12 cellular contexts compared by ENCODE assay signal in the genomic region with DNA sequence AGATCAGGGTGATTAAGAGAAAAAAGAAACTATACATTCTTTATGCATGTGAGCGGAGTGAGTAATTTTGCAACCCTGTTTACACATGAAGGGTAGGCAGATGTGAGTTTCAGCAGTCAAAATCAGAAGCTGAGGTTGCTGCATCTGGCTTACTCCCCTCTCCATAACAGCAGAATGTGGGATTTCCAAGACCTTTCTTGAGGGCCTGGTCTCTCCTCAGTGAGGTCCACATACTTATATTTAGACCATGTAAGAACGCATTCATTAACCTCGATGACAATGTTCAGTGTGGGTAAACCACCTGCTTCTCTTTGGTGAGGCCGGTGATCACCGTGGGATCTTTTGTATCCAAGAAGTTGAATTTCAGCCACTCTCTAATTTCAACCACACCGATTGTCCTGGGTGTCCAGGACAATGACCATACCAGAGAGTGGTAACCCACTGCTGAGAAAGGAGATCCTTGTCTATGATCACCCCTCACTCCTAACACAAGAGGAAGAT. TPM values are rescaled to one million over a fixed set of nuclear protein-coding genes. Genes with fewer than 3 reads are reported as not detected.
A peak's percentile ranks its signal among the peaks of the same experiment; 100 is the strongest.
DNase-seq lines count a peak whose midpoint lies in the region; ATAC-seq and TF ChIP-seq lines count a peak whose summit lies in the region.
"Had no signal": no experiment of that assay in that cellular context is flagged by ENCODE, and none has a peak within 500 bp of the region (broad histone marks: within the 10 kb centered on the region; RNA-seq: fewer than 3 reads in every experiment).

No MANE protein-coding gene starts in this region.

- H3F3A ChIP-seq in PC-3 (ENCODE audit: low read length, unreplicated experiment), result no peaks in the 10 kb centered on the region

- ATAC-seq in GM18520 (IDR thresholded peaks at IDR 0.05; ENCODE audit: unreplicated experiment) (peak; percentile 56), GM21526 (IDR thresholded peaks at IDR 0.05; ENCODE audit: low FRiP score, unreplicated experiment) (peak; percentile 55), HG03442 (IDR thresholded peaks at IDR 0.05; ENCODE audit: unreplicated experiment) (peak; percentile 59), PC-3 (no peak)

- H3K4me3 ChIP-seq in mesendoderm (ENCODE audit: low read length) (no peak overlapping the region), PC-3 (ENCODE audit: low read length) (no peak overlapping the region), esophagus squamous epithelium (no peak overlapping the region)
- H3K4me3 ChIP-seq: lung had no signal

- BruUV-seq in PC-3 (replicated peaks; lab: Mats Ljungman, UMichigan), result no TSS peak

- H3K9me2 ChIP-seq in PC-3 (replicated peaks; ENCODE audit: low read length), result no peaks in the 10 kb centered on the region

- H3K18ac ChIP-seq in mesendoderm (ENCODE audit: low read length), result no peak overlapping the region

- H3K27me3 ChIP-seq in mesendoderm (ENCODE audit: insufficient read depth, low read length, poor library complexity) (no peaks in the 10 kb centered on the region), PC-3 (ENCODE audit: low read length) (no peaks in the 10 kb centered on the region), esophagus squamous epithelium (no peaks in the 10 kb centered on the region)

- CTCF ChIA-PET in PC-3 (lab: Charles Lee), result no interaction called here

- H3K36me3 ChIP-seq in mesendoderm (ENCODE audit: control insufficient read depth, insufficient read depth, low read length) (no peaks in the 10 kb centered on the region), PC-3 (ENCODE audit: low read depth, low read length) (no peaks in the 10 kb centered on the region), esophagus squamous epithelium (no peaks in the 10 kb centered on the region)

- intact Hi-C loops in PC-3 (cut with micrococcal nuclease) (no loop called here), esophagus squamous epithelium (cut with DNase I) (no loop called here)

- no CpG with 5 or more reads among the region's 6 CpGs for WGBS in mesendoderm (ENCODE audit: extremely low coverage, insufficient coverage, low lambda C conversion rate)
- WGBS in esophagus squamous epithelium, 2 donors, result 63 to 76% methylated on average over 6 of the region's 6 CpGs

- no peaks in the 10 kb centered on the region for H3K79me2 ChIP-seq in mesendoderm (ENCODE audit: control insufficient read depth, insufficient read depth, low read length)
- no peaks in the 10 kb centered on the region for H3K79me2 ChIP-seq in PC-3 (ENCODE audit: low read length)

- H4K5ac ChIP-seq in mesendoderm (ENCODE audit: low read length), result no peak overlapping the region

- TF ChIP-seq POLR2A in esophagus squamous epithelium (IDR thresholded peaks at IDR 0.05), result no peak

- H2AFZ ChIP-seq in PC-3 (ENCODE audit: low read length), result no peak overlapping the region

- no peak overlapping the region for H3K4ac ChIP-seq in mesendoderm (ENCODE audit: low read depth, low read length)

- no peak overlapping the region for H2AK5ac ChIP-seq in mesendoderm (ENCODE audit: low read length)

- H3K9ac ChIP-seq in mesendoderm (ENCODE audit: low read length), result no peak overlapping the region
- H3K9ac ChIP-seq in PC-3 (ENCODE audit: low read length), result no peak overlapping the region

- no peak overlapping the region for H2BK5ac ChIP-seq in mesendoderm (ENCODE audit: low read length)

- H3K9me3 ChIP-seq in PC-3 (ENCODE audit: low read length) (no peaks in the 10 kb centered on the region), esophagus squamous epithelium (no peaks in the 10 kb centered on the region)

- DNase-seq in mesendoderm (no peak), SHP77 treated with DMSO at 0.1 percent for 48 hours (lab: John Stamatoyannopoulos, UW) (no peak), PC-3 (no peak), LoVo (ENCODE audit: low spot score) (no peak), esophagus squamous epithelium (lab: John Stamatoyannopoulos, UW) (no peak)
- DNase-seq: NCI-H187; stimulated activated CD4-positive, alpha-beta T cell treated with anti-CD3 and anti-CD28 coated beads, Interleukin-4, amount 100 ng/mL, for 1 hour; T-helper 9 cell had no signal

- no peak overlapping the region for H4K8ac ChIP-seq in mesendoderm (ENCODE audit: low read depth, low read length)

- POLR2A ChIA-PET in PC-3 (lab: Charles Lee; ENCODE audit: unreplicated experiment), result interaction anchor here (0.5 kb wide), 1 partner anchor 19 kb away, joined by 20 read pairs; the partner anchor contains the start of gene RAP1A

- no peaks in the 10 kb centered on the region for H4K20me1 ChIP-seq in PC-3 (ENCODE audit: low read length)

- H3K4me1 ChIP-seq in mesendoderm (ENCODE audit: control insufficient read depth, low read depth, low read length) (no peaks in the 10 kb centered on the region), PC-3 (ENCODE audit: insufficient read depth, low read length) (peaks cover 15% of the 10 kb centered on the region), esophagus squamous epithelium (peaks cover 12 to 72% (median 33%) of the 10 kb centered on the region in 3 donors)

- H3K4me2 ChIP-seq in mesendoderm (ENCODE audit: low read length) (no peak overlapping the region), PC-3 (ENCODE audit: low read length) (no peak overlapping the region)

- H3K23ac ChIP-seq in mesendoderm (ENCODE audit: low read length), result peak overlapping the region; percentile 12

- no peak overlapping the region for H3K56ac ChIP-seq in mesendoderm (ENCODE audit: low read length)

- H3K27ac ChIP-seq in mesendoderm (ENCODE audit: low read depth, low read length) (no peak overlapping the region), PC-3 (ENCODE audit: low read length) (no peak overlapping the region), esophagus squamous epithelium (peak overlapping the region in 1 of 4 donors; percentile 12)

- TF ChIP-seq CTCF in PC-3 (conservative IDR thresholded peaks at IDR 0.05; ENCODE audit: low read depth, low read length) (no peak), esophagus squamous epithelium (IDR thresholded peaks at IDR 0.05) (no peak)

- H2BK15ac ChIP-seq in mesendoderm (replicated peaks; ENCODE audit: low read depth), result no peak overlapping the region

- no peaks in the 10 kb centered on the region for H3K79me1 ChIP-seq in mesendoderm (ENCODE audit: low read length)

- no peak overlapping the region for H2BK120ac ChIP-seq in mesendoderm (ENCODE audit: low read depth, low read length)

RNA-seq across cellular contexts. Expression of gene RAP1A, which starts 18.7 kb away (rescaled TPM):
- 46.5 TPM for polyA plus RNA-seq in mesendoderm (2013, experiment 1 of 2)
- 49.2 TPM for polyA plus RNA-seq in mesendoderm (2013, experiment 2 of 2)
- total RNA-seq in PC-3 (2014; rRNA removed), result 19.0 TPM in 2 replicates
- total RNA-seq in esophagus squamous epithelium, result 100 to 1,000 TPM in 1 of 4 donors, 10 to 100 TPM in 3; 24.3 to 111 (median 43.3) TPM
